Comparison of ENCODE assay signal across 8 cellular contexts in the genomic region with DNA sequence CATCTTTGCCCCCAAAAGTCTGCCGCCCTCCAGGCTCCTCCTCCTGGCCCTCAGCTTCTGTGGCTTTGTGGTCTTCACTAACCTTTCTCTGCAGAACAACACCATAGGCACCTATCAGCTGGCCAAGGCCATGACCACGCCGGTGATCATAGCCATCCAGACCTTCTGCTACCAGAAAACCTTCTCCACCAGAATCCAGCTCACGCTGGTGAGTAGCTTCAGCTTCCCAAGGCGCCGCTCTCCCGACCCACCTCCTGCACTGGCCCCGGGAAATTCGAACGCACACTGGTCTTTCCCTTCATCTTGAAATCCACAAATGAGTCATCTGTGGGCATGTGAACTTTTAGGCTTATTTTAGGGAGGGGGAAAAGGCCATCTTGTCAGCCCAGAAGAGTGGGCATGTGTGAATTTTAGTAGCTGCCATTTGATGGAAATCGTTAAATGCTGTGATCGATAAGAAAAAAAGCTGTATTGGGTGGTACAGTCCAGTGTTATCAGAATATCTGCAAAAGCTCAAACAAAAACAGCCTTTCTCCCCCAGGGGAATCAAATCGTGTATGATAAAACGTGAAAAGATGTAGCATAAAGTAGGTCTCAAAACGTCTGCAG. TPM values are rescaled to one million over a fixed set of nuclear protein-coding genes. Genes with fewer than 3 reads are reported as not detected.
DNase-seq lines count a peak whose midpoint lies in the region; ATAC-seq and TF ChIP-seq lines count a peak whose summit lies in the region.

No MANE protein-coding gene starts in this region.

- TF ChIP-seq POLR2A in esophagus squamous epithelium (IDR thresholded peaks at IDR 0.05) = no peak

- intact Hi-C loops in esophagus squamous epithelium (cut with DNase I) = no loop called here

- H3K27ac ChIP-seq in esophagus squamous epithelium (peak overlapping the region; percentile 83 to 91 (median 89)), mucosa of rectum (ENCODE audit: low read depth in 2 of 2, low read length in 2 of 2) (peak overlapping the region; percentile 77 to 78), stomach smooth muscle (ENCODE audit: low read length) (peak overlapping the region; percentile 75)

- H3K27me3 ChIP-seq in esophagus squamous epithelium = no peaks in the 10 kb centered on the region
- H3K27me3 ChIP-seq in mucosa of rectum (ENCODE audit: control insufficient read depth in 2 of 2, insufficient read depth in 2 of 2, low read length in 2 of 2) = no peaks in the 10 kb centered on the region
- no peaks in the 10 kb centered on the region for H3K27me3 ChIP-seq in stomach smooth muscle (ENCODE audit: control insufficient read depth in 1 of 2, insufficient read depth in 2 of 2, low read length in 2 of 2)

- ATAC-seq in GM18907 (IDR thresholded peaks at IDR 0.05; ENCODE audit: unreplicated experiment) (peak; percentile 41), HG03135 (IDR thresholded peaks at IDR 0.05; ENCODE audit: unreplicated experiment) (peak; percentile 30)

- H3K36me3 ChIP-seq in esophagus squamous epithelium = peaks cover 0 to 33% (median 0%) of the 10 kb centered on the region in 3 donors
- peaks cover 0 to 10% of the 10 kb centered on the region in 2 donors for H3K36me3 ChIP-seq in mucosa of rectum (ENCODE audit: control insufficient read depth in 2 of 2, insufficient read depth in 2 of 2, low read length in 2 of 2)
- H3K36me3 ChIP-seq in stomach smooth muscle (ENCODE audit: control insufficient read depth in 2 of 2, insufficient read depth in 2 of 2, low read length in 2 of 2) = peaks cover 3 to 6% of the 10 kb centered on the region in 2 donors

- DNase-seq in AG10803 (ENCODE audit: low read depth) = peak; percentile 71
- peak; percentile 66 for DNase-seq in NCI-H748 (lab: John Stamatoyannopoulos, UW; ENCODE audit: unreplicated experiment)
- peak; percentile 45 for DNase-seq in activated T-cell treated with anti-CD3 and anti-CD28 coated beads, Interleukin-2, amount 50 U/mL, for 1 hour
- no peak for DNase-seq in esophagus squamous epithelium (lab: John Stamatoyannopoulos, UW)

- H3K9me3 ChIP-seq in esophagus squamous epithelium (no peaks in the 10 kb centered on the region), mucosa of rectum (ENCODE audit: control insufficient read depth in 2 of 2, low read length in 2 of 2) (no peaks in the 10 kb centered on the region), stomach smooth muscle (ENCODE audit: control insufficient read depth in 2 of 2, low read length in 2 of 2) (no peaks in the 10 kb centered on the region)

- H3K4me3 ChIP-seq in AG10803 (ENCODE audit: low read length) (peak overlapping the region; percentile 89), esophagus squamous epithelium (peak overlapping the region; percentile 59 to 93 (median 88)), mucosa of rectum (ENCODE audit: low read length in 2 of 2) (peak overlapping the region; percentile 70 to 97), stomach smooth muscle (ENCODE audit: low read length in 2 of 2) (peak overlapping the region; percentile 81 to 91)

- 5 to 8% methylated on average over 12 to 15 of the region's 15 CpGs for WGBS in esophagus squamous epithelium, 2 donors

- H3K4me1 ChIP-seq in esophagus squamous epithelium (peaks cover 10 to 33% (median 14%) of the 10 kb centered on the region in 3 donors), mucosa of rectum (ENCODE audit: control insufficient read depth in 2 of 2, insufficient read depth in 2 of 2, low read length in 2 of 2) (peaks cover 7 to 10% of the 10 kb centered on the region in 2 donors), stomach smooth muscle (ENCODE audit: control insufficient read depth, insufficient read depth, low read length) (peaks cover 2% of the 10 kb centered on the region)

- TF ChIP-seq CTCF in AG10803 (conservative IDR thresholded peaks at IDR 0.05; ENCODE audit: low read length) = no peak
- no peak for TF ChIP-seq CTCF in esophagus squamous epithelium (IDR thresholded peaks at IDR 0.05)

- peak overlapping the region; percentile 80 to 92 for H3K9ac ChIP-seq in mucosa of rectum (ENCODE audit: low read depth in 1 of 2, low read length in 2 of 2)
- peak overlapping the region; percentile 77 to 86 for H3K9ac ChIP-seq in stomach smooth muscle (ENCODE audit: low read length in 2 of 2)

RNA-seq across cellular contexts. Expression of gene SLC35E3, which starts 0.7 kb away (rescaled TPM):
- 1 to 10 TPM; 2.2 to 8.5 (median 4.6) TPM for total RNA-seq in esophagus squamous epithelium

RNA-seq across cellular contexts. Expression of gene NUP107, which starts 59.9 kb away (rescaled TPM):
- total RNA-seq in esophagus squamous epithelium = 10 to 100 TPM; 14.2 to 48.4 (median 36.2) TPM
